In genomic region chr1:83641206-83641658, GRCh38 we compare ENCODE assay signal across 11 cellular contexts.
DNase-seq lines count a peak whose midpoint lies in the region; ATAC-seq and TF ChIP-seq lines count a peak whose summit lies in the region.
"Had no signal": no experiment of that assay in that cellular context is flagged by ENCODE, and none has a peak within 500 bp of the region (broad histone marks: within the 10 kb centered on the region; RNA-seq: fewer than 3 reads in every experiment).

No MANE protein-coding gene starts in this region.

- no peaks in the 10 kb centered on the region for H3K9me3 Mint-ChIP-seq in stimulated activated naive CD8-positive, alpha-beta T cell treated with anti-CD3 and anti-CD28 coated beads, Interleukin-15, amount 100 ng/mL, for 72 hours

- no peak overlapping the region for H3K4me3 ChIP-seq in fibroblast of villous mesenchyme (ENCODE audit: low read depth, low read length)

- DNase-seq in COLO829 (ENCODE audit: low spot score) (peak; percentile 16), OCI-M1 (lab: John Stamatoyannopoulos, UW) (peak; percentile 28), fibroblast of villous mesenchyme (ENCODE audit: low read depth) (peak; percentile 3), pons (ENCODE audit: low spot score) (peak; percentile 17), NCI-H526 (lab: John Stamatoyannopoulos, UW) (no peak)
- DNase-seq in stimulated activated naive CD8-positive, alpha-beta T cell treated with anti-CD3 and anti-CD28 coated beads, Interleukin-15, amount 100 ng/mL, for 72 hours: no peak
- DNase-seq in activated CD8-positive, alpha-beta memory T cell treated with anti-CD3 and anti-CD28 coated beads for 24 hours: no peak
- DNase-seq: activated gamma-delta T cell; NCI-H1092; stimulated activated naive CD4-positive, alpha-beta T cell treated with Interleukin-2 at 50 U/mL for 16 hours had no signal

- no peak for ATAC-seq in stimulated activated naive CD8-positive, alpha-beta T cell treated with anti-CD3 and anti-CD28 coated beads, Interleukin-15, amount 100 ng/mL, for 72 hours
- ATAC-seq in GM18907 (IDR thresholded peaks at IDR 0.05; ENCODE audit: unreplicated experiment): no peak

- peak overlapping the region in 1 of 2 donors; percentile 27 for H3K27ac Mint-ChIP-seq in stimulated activated naive CD8-positive, alpha-beta T cell treated with anti-CD3 and anti-CD28 coated beads, Interleukin-15, amount 100 ng/mL, for 72 hours

- H3K4me3 Mint-ChIP-seq in stimulated activated naive CD8-positive, alpha-beta T cell treated with anti-CD3 and anti-CD28 coated beads, Interleukin-15, amount 100 ng/mL, for 72 hours: no peak overlapping the region

- peaks cover 11% of the 10 kb centered on the region for H3K4me1 Mint-ChIP-seq in stimulated activated naive CD8-positive, alpha-beta T cell treated with anti-CD3 and anti-CD28 coated beads, Interleukin-15, amount 100 ng/mL, for 72 hours

- H3K27me3 Mint-ChIP-seq in stimulated activated naive CD8-positive, alpha-beta T cell treated with anti-CD3 and anti-CD28 coated beads, Interleukin-15, amount 100 ng/mL, for 72 hours: no peaks in the 10 kb centered on the region

- no peak for TF ChIP-seq CTCF in fibroblast of villous mesenchyme (IDR thresholded peaks at IDR 0.05; ENCODE audit: insufficient read depth, low read depth, low read length)

Comparison
In these comparisons a context has a peak if more than half of its experiments do, and no peak if none do; other contexts are left out.
1. DNase-seq: peak in COLO829 (single experiment), OCI-M1 (single experiment), fibroblast of villous mesenchyme (single experiment) and pons (single experiment); none in stimulated activated naive CD8-positive, alpha-beta T cell treated with anti-CD3 and anti-CD28 coated beads, Interleukin-15, amount 100 ng/mL, for 72 hours (0 of 2), NCI-H526 (0 of 2) and activated CD8-positive, alpha-beta memory T cell treated with anti-CD3 and anti-CD28 coated beads for 24 hours (single experiment).